Comparison of ENCODE assay signal across 12 cellular contexts in the genomic region with DNA sequence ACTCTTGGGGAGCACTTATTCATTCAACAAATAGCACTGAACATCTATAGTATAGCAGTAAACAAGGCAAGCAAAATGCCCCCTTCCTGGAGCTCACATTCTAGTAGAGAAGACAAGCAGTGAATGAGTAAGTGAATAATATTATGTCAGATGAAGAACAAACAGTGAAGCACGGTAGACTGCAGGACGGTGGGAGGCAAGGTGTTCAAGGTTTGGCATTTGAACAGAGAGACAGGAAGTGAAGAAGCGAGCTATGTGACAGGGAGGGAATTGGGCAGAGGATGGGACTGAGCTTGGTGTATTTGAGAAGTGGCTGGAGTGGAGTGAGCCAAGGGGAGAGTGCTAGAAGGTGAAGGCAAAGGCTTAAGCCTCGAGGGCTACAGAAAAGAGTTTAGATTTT. TPM values are rescaled to one million over a fixed set of nuclear protein-coding genes. Genes with fewer than 3 reads are reported as not detected.
DNase-seq lines count a peak whose midpoint lies in the region; ATAC-seq and TF ChIP-seq lines count a peak whose summit lies in the region.
"Had no signal": no experiment of that assay in that cellular context is flagged by ENCODE, and none has a peak within 500 bp of the region (broad histone marks: within the 10 kb centered on the region; RNA-seq: fewer than 3 reads in every experiment).

No MANE protein-coding gene starts in this region.

- peak overlapping the region; percentile 93 for H3K27ac Mint-ChIP-seq in activated CD8-positive, alpha-beta memory T cell treated with anti-CD3 and anti-CD28 coated beads, Interleukin-2, amount 10 ng/mL, durations not matched to agents 7 days and 5 days
- H3K27ac Mint-ChIP-seq in activated CD8-positive, alpha-beta T cell treated with anti-CD3 and anti-CD28 coated beads for 36 hours: peak overlapping the region; percentile 11

- H3K9me3 ChIP-seq in right lobe of liver (no peaks in the 10 kb centered on the region), subcutaneous abdominal adipose tissue (ENCODE audit: control insufficient read depth in 5 of 5, low read length in 5 of 5) (no peaks in the 10 kb centered on the region)
- H3K9me3 ChIP-seq: heart left ventricle, neutrophil had no signal

- POLR2A ChIA-PET in activated CD8-positive, alpha-beta T cell treated with anti-CD3 and anti-CD28 coated beads for 36 hours (lab: Charles Lee): interaction anchor here (1.2 to 6.9 kb wide), 5 partner anchors 9 to 52 kb away, joined by 7 to 57 read pairs (median 13); a partner anchor contains a TSS

- DNase-seq in activated CD8-positive, alpha-beta memory T cell treated with anti-CD3 and anti-CD28 coated beads, Interleukin-2, amount 10 ng/mL, durations not matched to agents 7 days and 5 days: no peak
- DNase-seq in activated CD8-positive, alpha-beta memory T cell treated with anti-CD3 and anti-CD28 coated beads, Interleukin-2, amount 50 U/mL, for 4 hours: no peak
- no peak for DNase-seq in activated CD8-positive, alpha-beta T cell treated with anti-CD3 and anti-CD28 coated beads for 36 hours
- DNase-seq in right lobe of liver (no peak), NCI-H2029 treated with DMSO at 0.1 percent for 48 hours (lab: John Stamatoyannopoulos, UW) (no peak)
- DNase-seq: T1000 had no signal

- H3K27me3 Mint-ChIP-seq in activated CD8-positive, alpha-beta memory T cell treated with anti-CD3 and anti-CD28 coated beads, Interleukin-2, amount 10 ng/mL, durations not matched to agents 7 days and 5 days: no peaks in the 10 kb centered on the region
- H3K27me3 Mint-ChIP-seq in activated CD8-positive, alpha-beta T cell treated with anti-CD3 and anti-CD28 coated beads for 36 hours: no peaks in the 10 kb centered on the region

- H3K27ac ChIP-seq in right lobe of liver: no peak overlapping the region
- peak overlapping the region; percentile 20 for H3K27ac ChIP-seq in subcutaneous abdominal adipose tissue (ENCODE audit: low read depth, low read length)
- H3K27ac ChIP-seq: HL-60 had no signal

- H3K36me3 Mint-ChIP-seq in activated CD8-positive, alpha-beta memory T cell treated with anti-CD3 and anti-CD28 coated beads, Interleukin-2, amount 10 ng/mL, durations not matched to agents 7 days and 5 days: peaks cover 7% of the 10 kb centered on the region
- peaks cover 1% of the 10 kb centered on the region for H3K36me3 Mint-ChIP-seq in activated CD8-positive, alpha-beta T cell treated with anti-CD3 and anti-CD28 coated beads for 36 hours (ENCODE audit: low read depth)

- no peak for TF ChIP-seq POLR2A in right lobe of liver (IDR thresholded peaks at IDR 0.05)

- CTCF ChIA-PET in activated CD8-positive, alpha-beta memory T cell treated with anti-CD3 and anti-CD28 coated beads, Interleukin-2, amount 10 ng/mL, durations not matched to agents 7 days and 5 days (lab: Charles Lee): interaction anchor here (1.0 to 5.2 kb wide), 5 partner anchors 12 to 93 kb away, joined by 3 to 38 read pairs (median 5); a partner anchor contains a TSS
- CTCF ChIA-PET in activated CD8-positive, alpha-beta T cell treated with anti-CD3 and anti-CD28 coated beads for 36 hours (lab: Charles Lee): interaction anchor here (1.1 to 5.9 kb wide), 6 partner anchors 9 to 86 kb away, joined by 3 to 46 read pairs (median 9); no protein-coding TSS in a partner anchor

- peak overlapping the region; percentile 84 for H3K4me3 Mint-ChIP-seq in activated CD8-positive, alpha-beta memory T cell treated with anti-CD3 and anti-CD28 coated beads, Interleukin-2, amount 10 ng/mL, durations not matched to agents 7 days and 5 days
- peak overlapping the region; percentile 83 for H3K4me3 Mint-ChIP-seq in activated CD8-positive, alpha-beta T cell treated with anti-CD3 and anti-CD28 coated beads for 36 hours

- peak overlapping the region in 2 of 3 donors; percentile 71 to 80 for H3K4me3 ChIP-seq in right lobe of liver
- H3K4me3 ChIP-seq in subcutaneous abdominal adipose tissue (ENCODE audit: low read depth in 1 of 5, low read length in 5 of 5): peak overlapping the region in 1 of 5 donors; percentile 86

- H3K27me3 ChIP-seq in right lobe of liver (no peaks in the 10 kb centered on the region), subcutaneous abdominal adipose tissue (ENCODE audit: control insufficient read depth in 5 of 5, insufficient read depth in 4 of 5, low read length in 5 of 5) (no peaks in the 10 kb centered on the region)
- H3K27me3 ChIP-seq: heart left ventricle, neutrophil had no signal

- H3K4me1 Mint-ChIP-seq in activated CD8-positive, alpha-beta memory T cell treated with anti-CD3 and anti-CD28 coated beads, Interleukin-2, amount 10 ng/mL, durations not matched to agents 7 days and 5 days: peaks cover 32% of the 10 kb centered on the region
- peaks cover 32% of the 10 kb centered on the region for H3K4me1 Mint-ChIP-seq in activated CD8-positive, alpha-beta T cell treated with anti-CD3 and anti-CD28 coated beads for 36 hours (ENCODE audit: low read depth)

- H3K4me1 ChIP-seq in right lobe of liver (peaks cover 0 to 30% (median 7%) of the 10 kb centered on the region in 4 donors), subcutaneous abdominal adipose tissue (ENCODE audit: control insufficient read depth in 5 of 5, insufficient read depth in 5 of 5, low read length in 5 of 5) (peaks cover 5 to 39% (median 32%) of the 10 kb centered on the region in 5 donors)

- H3K36me3 ChIP-seq in right lobe of liver (peaks cover 0 to 14% (median 0%) of the 10 kb centered on the region in 4 donors), subcutaneous abdominal adipose tissue (ENCODE audit: control insufficient read depth in 5 of 5, insufficient read depth in 5 of 5, low read length in 5 of 5) (peaks cover 5 to 32% (median 14%) of the 10 kb centered on the region in 5 donors)
- H3K36me3 ChIP-seq: neutrophil had no signal

- peak overlapping the region in 3 of 5 donors; percentile 17 to 91 (median 32) for H3K9ac ChIP-seq in subcutaneous abdominal adipose tissue (ENCODE audit: low read length in 5 of 5)

- ATAC-seq in activated CD8-positive, alpha-beta memory T cell treated with anti-CD3 and anti-CD28 coated beads, Interleukin-2, amount 10 ng/mL, durations not matched to agents 7 days and 5 days: no peak
- no peak for ATAC-seq in activated CD8-positive, alpha-beta T cell treated with anti-CD3 and anti-CD28 coated beads for 36 hours
- ATAC-seq in right lobe of liver: no peak
- ATAC-seq in GM21576 (IDR thresholded peaks at IDR 0.05; ENCODE audit: unreplicated experiment): no peak
- ATAC-seq in HG02981 (IDR thresholded peaks at IDR 0.05; ENCODE audit: unreplicated experiment): no peak
- ATAC-seq: heart left ventricle had no signal

- TF ChIP-seq CTCF in activated CD8-positive, alpha-beta T cell treated with anti-CD3 and anti-CD28 coated beads for 36 hours (IDR thresholded peaks at IDR 0.05): no peak
- TF ChIP-seq CTCF in right lobe of liver (IDR thresholded peaks at IDR 0.05): no peak

- WGBS in right lobe of liver (ENCODE audit: insufficient coverage, low coverage, low lambda C conversion rate, missing lambda C conversion rate): 41% methylated on average over 4 of the region's 4 CpGs

- intact Hi-C loops in activated CD8-positive, alpha-beta T cell treated with anti-CD3 and anti-CD28 coated beads for 36 hours (cut with micrococcal nuclease): loop anchor here (5.0 kb wide), 1 partner anchor 88 kb away; no protein-coding TSS in a partner anchor
- intact Hi-C loops in right lobe of liver (cut with DNase I): loop anchor here in 1 of 2 donors (10.0 kb wide), 1 partner anchor 290 kb away; no protein-coding TSS in a partner anchor

- H3K9me3 Mint-ChIP-seq in activated CD8-positive, alpha-beta memory T cell treated with anti-CD3 and anti-CD28 coated beads, Interleukin-2, amount 10 ng/mL, durations not matched to agents 7 days and 5 days (ENCODE audit: low read depth): no peaks in the 10 kb centered on the region
- H3K9me3 Mint-ChIP-seq in activated CD8-positive, alpha-beta T cell treated with anti-CD3 and anti-CD28 coated beads for 36 hours: no peaks in the 10 kb centered on the region

RNA-seq across cellular contexts. Expression of a gene that starts 1.4 kb away (rescaled TPM):
- 10 to 100 TPM; 17.4 to 18.9 TPM for total RNA-seq in activated CD8-positive, alpha-beta memory T cell treated with anti-CD3 and anti-CD28 coated beads, Interleukin-2, amount 10 ng/mL, durations not matched to agents 7 days and 5 days
- 10 to 100 TPM in 1 of 2 experiments, 1 to 10 TPM in 1; 9.4 to 13.0 TPM for total RNA-seq in activated CD8-positive, alpha-beta T cell treated with anti-CD3 and anti-CD28 coated beads for 36 hours
- total RNA-seq in right lobe of liver: 10 to 100 TPM; 22.4 to 43.5 (median 30.5) TPM

RNA-seq across cellular contexts. Expression of a gene that starts 17.2 kb away (rescaled TPM):
- 1 to 10 TPM; 3.5 to 6.4 TPM for total RNA-seq in activated CD8-positive, alpha-beta memory T cell treated with anti-CD3 and anti-CD28 coated beads, Interleukin-2, amount 10 ng/mL, durations not matched to agents 7 days and 5 days
- 1 to 10 TPM; 5.6 to 5.7 TPM for total RNA-seq in activated CD8-positive, alpha-beta T cell treated with anti-CD3 and anti-CD28 coated beads for 36 hours
- under 1 TPM; 0.19 to 0.92 (median 0.35) TPM for total RNA-seq in right lobe of liver

RNA-seq across cellular contexts. Expression of a gene that starts 18.1 kb away (rescaled TPM):
- under 1 TPM; 0.30 to 0.41 TPM for total RNA-seq in activated CD8-positive, alpha-beta memory T cell treated with anti-CD3 and anti-CD28 coated beads, Interleukin-2, amount 10 ng/mL, durations not matched to agents 7 days and 5 days
- under 1 TPM; 0.22 to 0.32 TPM for total RNA-seq in activated CD8-positive, alpha-beta T cell treated with anti-CD3 and anti-CD28 coated beads for 36 hours
- 10 to 100 TPM; 19.5 to 53.4 (median 40.1) TPM for total RNA-seq in right lobe of liver

RNA-seq across cellular contexts. Expression of a gene that starts 32.3 kb away (rescaled TPM):
- total RNA-seq in activated CD8-positive, alpha-beta memory T cell treated with anti-CD3 and anti-CD28 coated beads, Interleukin-2, amount 10 ng/mL, durations not matched to agents 7 days and 5 days: 1 to 10 TPM in 1 of 2 experiments, under 1 TPM in 1; 0.68 to 1.9 TPM
- 1 to 10 TPM; 1.2 to 1.7 TPM for total RNA-seq in activated CD8-positive, alpha-beta T cell treated with anti-CD3 and anti-CD28 coated beads for 36 hours
- 1 to 10 TPM; 1.1 to 4.6 (median 2.2) TPM for total RNA-seq in right lobe of liver

RNA-seq across cellular contexts. Expression of a gene that starts 44.6 kb away (rescaled TPM):
- total RNA-seq in activated CD8-positive, alpha-beta memory T cell treated with anti-CD3 and anti-CD28 coated beads, Interleukin-2, amount 10 ng/mL, durations not matched to agents 7 days and 5 days: 10 to 100 TPM; 27.9 to 44.0 TPM
- total RNA-seq in activated CD8-positive, alpha-beta T cell treated with anti-CD3 and anti-CD28 coated beads for 36 hours: 10 to 100 TPM; 29.7 to 30.3 TPM
- 10 to 100 TPM; 20.5 to 40.6 (median 26.5) TPM for total RNA-seq in right lobe of liver

Comparison
In these comparisons a context has a peak if more than half of its experiments do, and no peak if none do; other contexts are left out.
1. RNA of a gene that starts 18.1 kb away (total RNA-seq): 19.5 to 53.4 TPM in right lobe of liver; 0.30 to 0.41 TPM in activated CD8-positive, alpha-beta memory T cell treated with anti-CD3 and anti-CD28 coated beads, Interleukin-2, amount 10 ng/mL, durations not matched to agents 7 days and 5 days and 0.22 to 0.32 TPM in activated CD8-positive, alpha-beta T cell treated with anti-CD3 and anti-CD28 coated beads for 36 hours; every median in the first group is over 10 times any median in the second.